In the genomic region with DNA sequence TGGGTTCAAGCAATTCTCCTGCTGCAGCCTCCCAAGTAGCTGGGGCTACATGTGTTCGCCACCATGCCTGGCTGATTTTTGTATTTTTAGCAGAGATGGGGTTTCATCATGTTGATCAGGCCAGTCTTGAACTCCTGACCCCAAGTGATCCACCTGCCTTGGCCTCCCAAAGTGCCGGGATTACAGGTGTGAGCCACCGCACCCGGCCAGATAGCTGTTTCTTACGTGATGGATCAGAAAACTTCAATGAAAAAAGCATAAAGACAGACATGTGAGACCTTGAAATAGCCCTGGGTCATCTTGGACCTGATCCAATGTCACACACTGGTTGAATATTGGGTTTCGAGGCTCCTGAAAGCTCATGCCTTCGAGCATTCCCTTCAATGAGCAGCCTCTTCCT, we compare ENCODE assay signal across 19 cellular contexts.
DNase-seq lines count a peak whose midpoint lies in the region; ATAC-seq, FAIRE-seq and TF ChIP-seq lines count a peak whose summit lies in the region.
"Had no signal": no experiment of that assay in that cellular context is flagged by ENCODE, and none has a peak within 500 bp of the region (broad histone marks: within the 10 kb centered on the region; RNA-seq: fewer than 3 reads in every experiment).

No MANE protein-coding gene starts in this region.

- H3K9ac ChIP-seq in H9 (ENCODE audit: extremely low read depth, insufficient read length, low read length) (no peak overlapping the region), astrocyte (ENCODE audit: low read length) (no peak overlapping the region)

- H3K14ac ChIP-seq in H9 (ENCODE audit: insufficient read depth, low read length): no peak overlapping the region

- H3K4me3 ChIP-seq in astrocyte (ENCODE audit: insufficient read depth, low read depth, low read length) (no peak overlapping the region), lower lobe of right lung (no peak overlapping the region)

- H3K4me2 ChIP-seq in H9 (ENCODE audit: insufficient read depth, insufficient read length, low read length): no peak overlapping the region
- no peak overlapping the region for H3K4me2 ChIP-seq in astrocyte (ENCODE audit: low read length)

- H3K56ac ChIP-seq in H9 (ENCODE audit: insufficient read length, low read depth, low read length): no peak overlapping the region

- no peak for ATAC-seq in lower lobe of right lung

- no peaks in the 10 kb centered on the region for H3K79me2 ChIP-seq in H9 (ENCODE audit: insufficient read depth, low read length)
- no peaks in the 10 kb centered on the region for H3K79me2 ChIP-seq in astrocyte (ENCODE audit: insufficient read depth, low read length)

- H2AFZ ChIP-seq in H9 (ENCODE audit: low read length) (no peak overlapping the region), astrocyte (ENCODE audit: low read depth, low read length) (no peak overlapping the region)

- H3K27ac ChIP-seq in H9 (ENCODE audit: insufficient read length, low read depth, low read length) (no peak overlapping the region), astrocyte (ENCODE audit: low read depth, low read length) (no peak overlapping the region), substantia nigra (ENCODE audit: low read depth, low read length, poor library complexity, severe bottlenecking) (peak overlapping the region; percentile 83), lower lobe of right lung (no peak overlapping the region)

- H4K20me1 ChIP-seq in H9 (ENCODE audit: control insufficient read depth, insufficient read depth, insufficient read length) (no peaks in the 10 kb centered on the region), astrocyte (ENCODE audit: insufficient read depth, low read length) (no peaks in the 10 kb centered on the region)

- no peaks in the 10 kb centered on the region for H3K9me3 Mint-ChIP-seq in H9
- no peaks in the 10 kb centered on the region for H3K9me3 Mint-ChIP-seq in astrocyte (ENCODE audit: unreplicated experiment)
- H3K9me3 Mint-ChIP-seq: CD14-positive monocyte had no signal

- no peak overlapping the region for H4K8ac ChIP-seq in H9 (replicated peaks; ENCODE audit: insufficient read length, low read depth, low read length)

- no peak overlapping the region for H2BK15ac ChIP-seq in H9 (ENCODE audit: low read depth, low read length)

- H3K36me3 ChIP-seq in astrocyte (ENCODE audit: insufficient read depth, low read length): no peaks in the 10 kb centered on the region
- no peaks in the 10 kb centered on the region for H3K36me3 ChIP-seq in lower lobe of right lung

- no peak overlapping the region for H2BK5ac ChIP-seq in H9 (ENCODE audit: insufficient read length, low read length)

- H3K4me1 Mint-ChIP-seq in H9 (peaks cover 34 to 40% of the 10 kb centered on the region in 2 experiments), astrocyte (ENCODE audit: low read depth, unreplicated experiment) (peaks cover 65% of the 10 kb centered on the region)

- H3K9me3 ChIP-seq in H9 (ENCODE audit: control insufficient read depth, low read depth, low read length): no peaks in the 10 kb centered on the region
- H3K9me3 ChIP-seq in astrocyte (ENCODE audit: insufficient read depth, low read depth, low read length): no peaks in the 10 kb centered on the region
- H3K9me3 ChIP-seq in lower lobe of right lung: no peaks in the 10 kb centered on the region

- no peak overlapping the region for H2AK5ac ChIP-seq in H9 (ENCODE audit: insufficient read length, low read length)

- H2BK12ac ChIP-seq in H9 (ENCODE audit: insufficient read length, low read depth, low read length): peak overlapping the region; percentile 57

- TF ChIP-seq CTCF in H9 (conservative IDR thresholded peaks at IDR 0.05) (no peak), astrocyte (IDR thresholded peaks at IDR 0.05; ENCODE audit: insufficient read depth, low read depth, low read length) (no peak), lower lobe of right lung (IDR thresholded peaks at IDR 0.05) (no peak)

- H4K5ac ChIP-seq in H9 (ENCODE audit: insufficient read length, low read depth, low read length): no peak overlapping the region

- no peaks in the 10 kb centered on the region; a peak in 1 of 7 replicates for H3K36me3 Mint-ChIP-seq in H9 (ENCODE audit: insufficient read depth in 1 of 3, low read depth in 3 of 3)
- H3K36me3 Mint-ChIP-seq in astrocyte (ENCODE audit: low read depth, unreplicated experiment): peaks cover 9% of the 10 kb centered on the region
- H3K36me3 Mint-ChIP-seq: CD14-positive monocyte had no signal

- H3K27ac Mint-ChIP-seq in H9 (no peak overlapping the region), astrocyte (ENCODE audit: unreplicated experiment) (peak overlapping the region; percentile 50)

- no peak overlapping the region for H3K23ac ChIP-seq in H9 (ENCODE audit: insufficient read length, low read depth, low read length)

- H3T11ph ChIP-seq in H9 (ENCODE audit: low read length): no peak overlapping the region

- H3K4me1 ChIP-seq in H9 (ENCODE audit: insufficient read depth, low read length): peaks cover 4% of the 10 kb centered on the region; the same call in 1 of the 2 replicates
- H3K4me1 ChIP-seq in astrocyte (ENCODE audit: insufficient read depth, low read length): peaks cover 30% of the 10 kb centered on the region
- peaks cover 53% of the 10 kb centered on the region for H3K4me1 ChIP-seq in lower lobe of right lung

- H3K4me3 Mint-ChIP-seq in H9 (no peak overlapping the region), astrocyte (ENCODE audit: unreplicated experiment) (no peak overlapping the region)
- H3K4me3 Mint-ChIP-seq: CD14-positive monocyte had no signal

- no peak overlapping the region for H4K91ac ChIP-seq in H9 (ENCODE audit: insufficient read length, low read depth, low read length)

- intact Hi-C loops in lower lobe of right lung (cut with DNase I): no loop called here

- DNase-seq in H9 (no peak), astrocyte (ENCODE audit: low read depth) (no peak), islet precursor cell (peak; percentile 25), substantia nigra (lab: John Stamatoyannopoulos, UW) (no peak), urothelium cell line (ENCODE audit: low spot score) (no peak), lower lobe of right lung (no peak), NCI-H1092 treated with DMSO at 0.1 percent for 48 hours (lab: John Stamatoyannopoulos, UW) (no peak)
- DNase-seq: AML-193, DMS79 treated with DMSO at 0.1 percent for 48 hours, GOT3, KBM-7, NCI-H1105 treated with DMSO at 0.1 percent for 48 hours, NCI-H1694 treated with DMSO at 0.1 percent for 48 hours, NCI-H2227 treated with DMSO at 0.1 percent for 48 hours, NCI-H510A treated with DMSO at 0.1 percent for 48 hours, NCI-H82, RPMI8226 had no signal

- no peak overlapping the region for H2BK20ac ChIP-seq in H9 (ENCODE audit: low read depth, low read length, poor library complexity, severe bottlenecking)

- H3K4ac ChIP-seq in H9 (ENCODE audit: low read depth, low read length): no peak overlapping the region

- no CpG with 5 or more reads among the region's 7 CpGs for WGBS in H9 (ENCODE audit: extremely low coverage, insufficient read length, low lambda C conversion rate)

- H3K79me1 ChIP-seq in H9 (ENCODE audit: insufficient read depth, low read depth, low read length, poor library complexity, severe bottlenecking): no peaks in the 10 kb centered on the region

- FAIRE-seq in astrocyte (lab: Jason Lieb, UNC): no peak
- no peak for FAIRE-seq in urothelium cell line (lab: Jason Lieb, UNC)
- FAIRE-seq: GM19239 had no signal

- H3K27me3 Mint-ChIP-seq in H9 (ENCODE audit: low read depth) (peaks cover 1% of the 10 kb centered on the region; the same call in 1 of the 2 replicates), astrocyte (ENCODE audit: low read depth, unreplicated experiment) (no peaks in the 10 kb centered on the region)

- H3K27me3 ChIP-seq in H9 (ENCODE audit: insufficient read depth, low read length) (no peaks in the 10 kb centered on the region), astrocyte (ENCODE audit: insufficient read depth, low read length) (no peaks in the 10 kb centered on the region), lower lobe of right lung (ENCODE audit: low read depth) (no peaks in the 10 kb centered on the region)

- H3K18ac ChIP-seq in H9 (ENCODE audit: insufficient read length, low read depth, low read length): no peak overlapping the region

- H3K23me2 ChIP-seq in H9 (ENCODE audit: insufficient read length, low read depth, low read length, poor library complexity, severe bottlenecking): no peaks in the 10 kb centered on the region

- no peak overlapping the region for H2BK120ac ChIP-seq in H9 (ENCODE audit: low read depth, low read length, poor library complexity, severe bottlenecking)
